Comparison of ENCODE assay signal across 31 cellular contexts in genomic region chr3:99467420-99467819, GRCh38.
"Had no signal": no experiment of that assay in that cellular context is flagged by ENCODE, and none has a peak within 500 bp of the region (broad histone marks: within the 10 kb centered on the region; RNA-seq: fewer than 3 reads in every experiment).

No MANE protein-coding gene starts in this region.

- H3K4me1 Mint-ChIP-seq: activated CD4-positive, alpha-beta T cell treated with anti-CD3 and anti-CD28 coated beads for 36 hours; activated CD4-positive, alpha-beta T cell treated with anti-CD3 and anti-CD28 coated beads, Interleukin-2, amount 10 ng/mL, durations not matched to agents 24 days and 14 days; activated CD8-positive, alpha-beta memory T cell treated with anti-CD3 and anti-CD28 coated beads, Interleukin-2, amount 10 ng/mL, durations not matched to agents 7 days and 5 days; activated naive CD4-positive, alpha-beta T cell treated with anti-CD3 and anti-CD28 coated beads, Interleukin-2, amount 50 U/mL, for 24 hours; activated naive CD8-positive, alpha-beta T cell treated with anti-CD3 and anti-CD28 coated beads for 36 hours; activated naive CD8-positive, alpha-beta T cell treated with anti-CD3 and anti-CD28 coated beads, Interleukin-2, amount 50 U/mL, for 24 hours had no signal

- H3K27me3 Mint-ChIP-seq: activated CD4-positive, alpha-beta memory T cell treated with anti-CD3 and anti-CD28 coated beads for 36 hours; activated CD4-positive, alpha-beta T cell treated with anti-CD3 and anti-CD28 coated beads for 36 hours; activated CD4-positive, alpha-beta T cell treated with anti-CD3 and anti-CD28 coated beads, Interleukin-2, amount 10 ng/mL, durations not matched to agents 24 days and 14 days; activated CD8-positive, alpha-beta memory T cell treated with anti-CD3 and anti-CD28 coated beads, Interleukin-2, amount 10 ng/mL, durations not matched to agents 7 days and 5 days; activated naive CD4-positive, alpha-beta T cell treated with anti-CD3 and anti-CD28 coated beads, Interleukin-2, amount 50 U/mL, for 24 hours; activated naive CD8-positive, alpha-beta T cell treated with anti-CD3 and anti-CD28 coated beads for 36 hours; activated naive CD8-positive, alpha-beta T cell treated with anti-CD3 and anti-CD28 coated beads, Interleukin-2, amount 50 U/mL, for 24 hours had no signal

- H3K4me3 Mint-ChIP-seq: activated CD4-positive, alpha-beta memory T cell treated with anti-CD3 and anti-CD28 coated beads for 36 hours; activated CD4-positive, alpha-beta T cell treated with anti-CD3 and anti-CD28 coated beads for 36 hours; activated CD4-positive, alpha-beta T cell treated with anti-CD3 and anti-CD28 coated beads, Interleukin-2, amount 10 ng/mL, durations not matched to agents 24 days and 14 days; activated CD8-positive, alpha-beta memory T cell treated with anti-CD3 and anti-CD28 coated beads, Interleukin-2, amount 10 ng/mL, durations not matched to agents 7 days and 5 days; activated CD8-positive, alpha-beta T cell treated with anti-CD3 and anti-CD28 coated beads, Interleukin-2, amount 10 ng/mL, durations not matched to agents 7 days and 5 days; activated naive CD4-positive, alpha-beta T cell treated with anti-CD3 and anti-CD28 coated beads for 36 hours; activated naive CD4-positive, alpha-beta T cell treated with anti-CD3 and anti-CD28 coated beads, Interleukin-2, amount 50 U/mL, for 24 hours; activated naive CD8-positive, alpha-beta T cell treated with anti-CD3 and anti-CD28 coated beads for 36 hours; activated naive CD8-positive, alpha-beta T cell treated with anti-CD3 and anti-CD28 coated beads, Interleukin-2, amount 50 U/mL, for 24 hours; activated T-helper 1 cell treated with anti-CD3 and anti-CD28 coated beads, Interleukin-12 subunit alpha, Interleukin-12 subunit beta, Interleukin-2, Interleukin-4 antibody, amounts not matched to agents 30 ng/mL and 10 ng/mL and 1 ng/mL, durations not matched to agents 14 hours and 24 hours and 36 hours had no signal

- ATAC-seq: activated CD4-positive, alpha-beta T cell treated with anti-CD3 and anti-CD28 coated beads for 36 hours; activated CD8-positive, alpha-beta memory T cell treated with anti-CD3 and anti-CD28 coated beads, Interleukin-2, amount 10 ng/mL, durations not matched to agents 7 days and 5 days; activated CD8-positive, alpha-beta T cell treated with anti-CD3 and anti-CD28 coated beads, Interleukin-2, amount 10 ng/mL, durations not matched to agents 7 days and 5 days; activated naive CD8-positive, alpha-beta T cell treated with anti-CD3 and anti-CD28 coated beads, Interleukin-2, amount 50 U/mL, for 24 hours; body of pancreas; esophagus mucosa had no signal

- H3K36me3 Mint-ChIP-seq: activated CD4-positive, alpha-beta memory T cell treated with anti-CD3 and anti-CD28 coated beads for 36 hours; activated CD8-positive, alpha-beta memory T cell treated with anti-CD3 and anti-CD28 coated beads, Interleukin-2, amount 10 ng/mL, durations not matched to agents 7 days and 5 days; activated naive CD4-positive, alpha-beta T cell treated with anti-CD3 and anti-CD28 coated beads, Interleukin-2, amount 50 U/mL, for 24 hours; activated naive CD8-positive, alpha-beta T cell treated with anti-CD3 and anti-CD28 coated beads for 36 hours had no signal

- H3K27ac ChIP-seq: adrenal gland, body of pancreas, colonic mucosa had no signal

- H3K9me3 Mint-ChIP-seq: activated CD4-positive, alpha-beta memory T cell treated with anti-CD3 and anti-CD28 coated beads for 36 hours; activated CD4-positive, alpha-beta T cell treated with anti-CD3 and anti-CD28 coated beads, Interleukin-2, amount 10 ng/mL, durations not matched to agents 24 days and 14 days; activated naive CD4-positive, alpha-beta T cell treated with anti-CD3 and anti-CD28 coated beads for 36 hours; activated naive CD4-positive, alpha-beta T cell treated with anti-CD3 and anti-CD28 coated beads, Interleukin-2, amount 50 U/mL, for 24 hours; activated naive CD8-positive, alpha-beta T cell treated with anti-CD3 and anti-CD28 coated beads for 36 hours; activated naive CD8-positive, alpha-beta T cell treated with anti-CD3 and anti-CD28 coated beads, Interleukin-2, amount 50 U/mL, for 24 hours; activated T-helper 1 cell treated with anti-CD3 and anti-CD28 coated beads, Interleukin-12 subunit alpha, Interleukin-12 subunit beta, Interleukin-2, Interleukin-4 antibody, amounts not matched to agents 30 ng/mL and 10 ng/mL and 1 ng/mL, durations not matched to agents 14 hours and 24 hours and 36 hours; activated T-helper 2 cell treated with anti-CD3 and anti-CD28 coated beads, Interferon-gamma antibody, Interleukin-2, Interleukin-4, amounts not matched to agents 10 μg/mL and 5 μg/mL and 100 μg/mL, durations not matched to agents 14 hours and 24 hours and 36 hours had no signal

- H3K27me3 ChIP-seq: adrenal gland, body of pancreas, cardiac muscle cell, colonic mucosa had no signal

- H3K9me3 ChIP-seq: adrenal gland, body of pancreas, colonic mucosa had no signal

- FAIRE-seq: frontal cortex had no signal

- H3K4me1 ChIP-seq: adrenal gland, body of pancreas, colonic mucosa had no signal

- DNase-seq: activated CD4-positive, alpha-beta memory T cell treated with anti-CD3 and anti-CD28 coated beads for 36 hours; activated CD4-positive, alpha-beta T cell treated with anti-CD3 and anti-CD28 coated beads for 36 hours; activated CD4-positive, alpha-beta T cell treated with anti-CD3 and anti-CD28 coated beads, Interleukin-2, amount 10 ng/mL, durations not matched to agents 24 days and 14 days; activated CD4-positive, CD25-positive, alpha-beta regulatory T cell; activated CD4-positive, CD25-positive, alpha-beta regulatory T cell treated with anti-CD3 and anti-CD28 coated beads, Interleukin-2, amount 50 U/mL, for 72 hours; activated CD8-positive, alpha-beta memory T cell treated with anti-CD3 and anti-CD28 coated beads, Interleukin-2, amount 10 ng/mL, durations not matched to agents 7 days and 5 days; activated CD8-positive, alpha-beta memory T cell treated with anti-CD3 and anti-CD28 coated beads, Interleukin-2, amount 50 U/mL, for 4 hours; activated CD8-positive, alpha-beta T cell treated with anti-CD3 and anti-CD28 coated beads, Interleukin-2, amount 10 ng/mL, durations not matched to agents 7 days and 5 days; activated effector memory CD4-positive, alpha-beta T cell treated with anti-CD3 and anti-CD28 coated beads, Interleukin-2, amount 50 U/mL, for 16 hours; activated naive CD4-positive, alpha-beta T cell treated with anti-CD3 and anti-CD28 coated beads for 36 hours; activated naive CD8-positive, alpha-beta T cell treated with anti-CD3 and anti-CD28 coated beads for 36 hours; activated naive CD8-positive, alpha-beta T cell treated with anti-CD3 and anti-CD28 coated beads, Interleukin-2, amount 50 U/mL, for 24 hours; activated T-cell treated with anti-CD3 and anti-CD28 coated beads, Interleukin-2, amount 50 U/mL, for 1 hour; activated T-cell treated with anti-CD3 and anti-CD28 coated beads, Interleukin-2, amount 50 U/mL, for 48 hours; adrenal gland; amygdala; aorta; body of pancreas; central memory CD4-positive, alpha-beta T cell; cerebellar nuclear complex; colonic mucosa; effector CD8-positive, alpha-beta T cell; foreskin fibroblast; head of caudate nucleus; T-helper 2 cell had no signal

- H3K36me3 ChIP-seq: adrenal gland, cardiac muscle cell, colonic mucosa had no signal

- H3K4me3 ChIP-seq: adrenal gland, body of pancreas, cardiac muscle cell, colonic mucosa had no signal

- H3K27ac Mint-ChIP-seq: activated CD4-positive, alpha-beta memory T cell treated with anti-CD3 and anti-CD28 coated beads for 36 hours; activated CD4-positive, alpha-beta T cell treated with anti-CD3 and anti-CD28 coated beads for 36 hours; activated CD4-positive, alpha-beta T cell treated with anti-CD3 and anti-CD28 coated beads, Interleukin-2, amount 10 ng/mL, durations not matched to agents 24 days and 14 days; activated CD8-positive, alpha-beta memory T cell treated with anti-CD3 and anti-CD28 coated beads, Interleukin-2, amount 10 ng/mL, durations not matched to agents 7 days and 5 days; activated CD8-positive, alpha-beta T cell treated with anti-CD3 and anti-CD28 coated beads, Interleukin-2, amount 10 ng/mL, durations not matched to agents 7 days and 5 days; activated naive CD4-positive, alpha-beta T cell treated with anti-CD3 and anti-CD28 coated beads for 36 hours; activated naive CD4-positive, alpha-beta T cell treated with anti-CD3 and anti-CD28 coated beads, Interleukin-2, amount 50 U/mL, for 24 hours; activated naive CD8-positive, alpha-beta T cell treated with anti-CD3 and anti-CD28 coated beads for 36 hours; activated naive CD8-positive, alpha-beta T cell treated with anti-CD3 and anti-CD28 coated beads, Interleukin-2, amount 50 U/mL, for 24 hours; activated T-helper 1 cell treated with anti-CD3 and anti-CD28 coated beads, Interleukin-12 subunit alpha, Interleukin-12 subunit beta, Interleukin-2, Interleukin-4 antibody, amounts not matched to agents 30 ng/mL and 10 ng/mL and 1 ng/mL, durations not matched to agents 14 hours and 24 hours and 36 hours; activated T-helper 2 cell treated with anti-CD3 and anti-CD28 coated beads, Interferon-gamma antibody, Interleukin-2, Interleukin-4, amounts not matched to agents 10 μg/mL and 5 μg/mL and 100 μg/mL, durations not matched to agents 14 hours and 24 hours and 36 hours had no signal
